Comparison of ENCODE assay signal across 5 cellular contexts in the genomic region with DNA sequence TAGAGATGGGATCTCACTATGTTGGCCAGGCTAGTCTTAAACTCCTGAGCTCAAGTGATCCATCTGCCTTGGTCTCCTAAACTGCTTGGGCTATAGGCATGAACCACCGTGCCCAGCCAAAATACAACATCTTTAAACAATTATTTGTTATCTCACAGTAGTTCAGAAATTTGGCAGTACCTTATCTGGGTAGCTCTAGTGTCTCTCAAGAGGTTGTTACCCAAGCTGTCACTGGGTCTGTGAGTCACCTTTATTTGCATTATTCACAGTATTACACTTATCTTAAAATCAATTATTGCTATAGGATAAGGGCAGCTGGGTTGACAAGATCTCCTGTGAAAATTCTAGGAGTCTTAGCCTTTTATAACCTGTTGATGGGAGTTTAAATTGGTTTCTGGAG.
"Had no signal": no experiment of that assay in that cellular context is flagged by ENCODE, and none has a peak within 500 bp of the region (broad histone marks: within the 10 kb centered on the region; RNA-seq: fewer than 3 reads in every experiment).

No MANE protein-coding gene starts in this region.

- DNase-seq: IMR-90, KBM-7, KG1 had no signal

- H3K27ac ChIP-seq: HL-60 had no signal

- H3K4me3 ChIP-seq: K562 had no signal
